Comparison of ENCODE assay signal across 27 cellular contexts in the genomic region with DNA sequence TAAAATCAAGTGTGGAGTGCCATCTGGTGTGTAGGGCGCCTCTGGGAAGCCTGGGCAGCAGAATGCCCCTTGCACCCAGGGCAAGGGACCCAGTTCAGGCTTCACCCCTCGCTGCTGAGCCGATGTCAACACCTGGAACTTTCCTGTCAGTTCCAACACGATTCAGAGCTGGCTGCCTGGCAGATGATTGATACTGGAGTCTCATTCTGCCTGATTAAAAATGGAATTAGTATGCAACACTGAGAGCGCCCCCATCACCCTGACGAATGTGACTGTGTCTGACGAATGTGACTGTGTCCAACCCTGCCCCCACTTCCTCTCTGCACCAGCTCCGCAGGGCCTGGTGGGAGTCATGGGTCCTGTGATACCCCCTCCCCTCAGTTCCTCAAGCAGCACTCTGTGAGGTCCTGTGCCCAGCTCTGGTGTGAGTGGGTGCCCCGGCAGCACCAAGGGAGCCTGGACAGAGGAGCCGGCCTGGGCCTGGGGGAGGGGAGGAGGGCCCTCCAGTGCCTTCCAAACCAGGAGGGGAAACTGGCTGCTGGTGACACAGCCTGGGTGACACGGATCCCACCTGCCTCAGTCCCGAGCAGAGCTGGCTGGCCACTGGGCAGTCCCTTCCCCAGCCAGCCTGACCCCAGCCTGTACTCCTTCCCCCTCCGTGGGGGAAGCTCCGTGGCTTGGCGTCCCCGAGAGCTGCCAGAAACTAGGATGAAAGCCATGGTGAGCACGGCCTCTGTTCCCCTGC. TPM values are rescaled to one million over a fixed set of nuclear protein-coding genes. Genes with fewer than 3 reads are reported as not detected.
DNase-seq lines count a peak whose midpoint lies in the region; ATAC-seq and TF ChIP-seq lines count a peak whose summit lies in the region.
"Had no signal": no experiment of that assay in that cellular context is flagged by ENCODE, and none has a peak within 500 bp of the region (broad histone marks: within the 10 kb centered on the region; RNA-seq: fewer than 3 reads in every experiment).

No MANE protein-coding gene starts in this region.

- no peaks in the 10 kb centered on the region for H3K36me3 Mint-ChIP-seq in activated naive CD4-positive, alpha-beta T cell treated with anti-CD3 and anti-CD28 coated beads for 36 hours (ENCODE audit: low read depth)
- no peaks in the 10 kb centered on the region for H3K36me3 Mint-ChIP-seq in activated CD8-positive, alpha-beta memory T cell treated with anti-CD3 and anti-CD28 coated beads, Interleukin-2, amount 10 ng/mL, durations not matched to agents 7 days and 5 days

- no peaks in the 10 kb centered on the region for H3K4me1 Mint-ChIP-seq in activated naive CD4-positive, alpha-beta T cell treated with anti-CD3 and anti-CD28 coated beads for 36 hours (ENCODE audit: low read depth)
- H3K4me1 Mint-ChIP-seq in activated CD8-positive, alpha-beta memory T cell treated with anti-CD3 and anti-CD28 coated beads, Interleukin-2, amount 10 ng/mL, durations not matched to agents 7 days and 5 days: no peaks in the 10 kb centered on the region
- H3K4me1 Mint-ChIP-seq: activated T-helper 17 cell treated with anti-CD3 and anti-CD28 coated beads, Interleukin-2, amount 50 U/mL, for 72 hours had no signal

- H3K9me3 ChIP-seq in tibial artery: peaks cover 0 to 8% (median 7%) of the 10 kb centered on the region in 3 donors
- H3K9me3 ChIP-seq: MG63, right lobe of liver had no signal

- H3K4me3 ChIP-seq in tibial artery: no peak overlapping the region
- H3K4me3 ChIP-seq: MG63, PC-9, right lobe of liver had no signal

- CTCF ChIA-PET in activated naive CD4-positive, alpha-beta T cell treated with anti-CD3 and anti-CD28 coated beads for 36 hours (lab: Charles Lee): interaction anchor here (0.8 to 1.9 kb wide), 4 partner anchors 14 to 102 kb away, joined by 3 to 6 read pairs (median 4); no protein-coding TSS in a partner anchor
- CTCF ChIA-PET in activated CD8-positive, alpha-beta memory T cell treated with anti-CD3 and anti-CD28 coated beads, Interleukin-2, amount 10 ng/mL, durations not matched to agents 7 days and 5 days (lab: Charles Lee): interaction anchor here (1.0 to 3.7 kb wide), 4 partner anchors 22 to 102 kb away, joined by 3 to 16 read pairs (median 8); no protein-coding TSS in a partner anchor

- no peak overlapping the region for H3K27ac Mint-ChIP-seq in activated naive CD4-positive, alpha-beta T cell treated with anti-CD3 and anti-CD28 coated beads for 36 hours
- H3K27ac Mint-ChIP-seq in activated CD8-positive, alpha-beta memory T cell treated with anti-CD3 and anti-CD28 coated beads, Interleukin-2, amount 10 ng/mL, durations not matched to agents 7 days and 5 days: no peak overlapping the region
- H3K27ac Mint-ChIP-seq: activated CD8-positive, alpha-beta T cell treated with anti-CD3 and anti-CD28 coated beads for 36 hours; activated T-helper 17 cell treated with anti-CD3 and anti-CD28 coated beads, Interleukin-2, amount 50 U/mL, for 72 hours; CD8-positive, alpha-beta T cell; dendritic cell treated with granulocyte-macrophage colony-stimulating factor and Interleukin-4, amounts not matched to agents 40 ng/mL and 50 ng/mL, for 4 days; naive thymus-derived CD4-positive, alpha-beta T cell had no signal

- H3K27ac ChIP-seq in tibial artery: no peak overlapping the region
- H3K27ac ChIP-seq: PC-9, right lobe of liver had no signal

- no peaks in the 10 kb centered on the region for H3K4me1 ChIP-seq in tibial artery
- H3K4me1 ChIP-seq: right lobe of liver had no signal

- no peak for ATAC-seq in activated CD8-positive, alpha-beta memory T cell treated with anti-CD3 and anti-CD28 coated beads, Interleukin-2, amount 10 ng/mL, durations not matched to agents 7 days and 5 days
- no peak for ATAC-seq in left lobe of liver
- no peak for ATAC-seq in HG02885 (IDR thresholded peaks at IDR 0.05; ENCODE audit: poor library complexity, unreplicated experiment)
- no peak for ATAC-seq in HG03565 (IDR thresholded peaks at IDR 0.05; ENCODE audit: unreplicated experiment)
- ATAC-seq: activated CD8-positive, alpha-beta T cell treated with anti-CD3 and anti-CD28 coated beads for 36 hours; activated T-helper 17 cell treated with anti-CD3 and anti-CD28 coated beads, Interleukin-2, amount 50 U/mL, for 72 hours; CD8-positive, alpha-beta T cell; naive thymus-derived CD4-positive, alpha-beta T cell; right lobe of liver had no signal

- no peak overlapping the region for H3K4me3 Mint-ChIP-seq in activated naive CD4-positive, alpha-beta T cell treated with anti-CD3 and anti-CD28 coated beads for 36 hours
- H3K4me3 Mint-ChIP-seq in activated CD8-positive, alpha-beta memory T cell treated with anti-CD3 and anti-CD28 coated beads, Interleukin-2, amount 10 ng/mL, durations not matched to agents 7 days and 5 days: no peak overlapping the region
- H3K4me3 Mint-ChIP-seq: activated CD8-positive, alpha-beta T cell treated with anti-CD3 and anti-CD28 coated beads for 36 hours; activated T-helper 17 cell treated with anti-CD3 and anti-CD28 coated beads, Interleukin-2, amount 50 U/mL, for 72 hours; CD8-positive, alpha-beta T cell; dendritic cell treated with granulocyte-macrophage colony-stimulating factor and Interleukin-4, amounts not matched to agents 40 ng/mL and 50 ng/mL, for 4 days; naive thymus-derived CD4-positive, alpha-beta T cell had no signal

- intact Hi-C loops in activated naive CD4-positive, alpha-beta T cell treated with anti-CD3 and anti-CD28 coated beads for 36 hours (cut with micrococcal nuclease): no loop called here
- intact Hi-C loops in tibial artery (cut with DNase I; ENCODE audit: low total_unique reads): no loop called here

- H3K9me3 Mint-ChIP-seq in activated naive CD4-positive, alpha-beta T cell treated with anti-CD3 and anti-CD28 coated beads for 36 hours: no peaks in the 10 kb centered on the region
- H3K9me3 Mint-ChIP-seq in activated CD8-positive, alpha-beta memory T cell treated with anti-CD3 and anti-CD28 coated beads, Interleukin-2, amount 10 ng/mL, durations not matched to agents 7 days and 5 days (ENCODE audit: low read depth): no peaks in the 10 kb centered on the region
- H3K9me3 Mint-ChIP-seq: activated CD8-positive, alpha-beta T cell treated with anti-CD3 and anti-CD28 coated beads for 36 hours; activated T-helper 17 cell treated with anti-CD3 and anti-CD28 coated beads, Interleukin-2, amount 50 U/mL, for 72 hours; CD8-positive, alpha-beta T cell; dendritic cell treated with granulocyte-macrophage colony-stimulating factor and Interleukin-4, amounts not matched to agents 40 ng/mL and 50 ng/mL, for 4 days; naive thymus-derived CD4-positive, alpha-beta T cell had no signal

- no peaks in the 10 kb centered on the region for H3K27me3 Mint-ChIP-seq in activated naive CD4-positive, alpha-beta T cell treated with anti-CD3 and anti-CD28 coated beads for 36 hours (ENCODE audit: low read depth)
- no peaks in the 10 kb centered on the region for H3K27me3 Mint-ChIP-seq in activated CD8-positive, alpha-beta memory T cell treated with anti-CD3 and anti-CD28 coated beads, Interleukin-2, amount 10 ng/mL, durations not matched to agents 7 days and 5 days
- H3K27me3 Mint-ChIP-seq: activated CD8-positive, alpha-beta T cell treated with anti-CD3 and anti-CD28 coated beads for 36 hours; activated T-helper 17 cell treated with anti-CD3 and anti-CD28 coated beads, Interleukin-2, amount 50 U/mL, for 72 hours; dendritic cell treated with granulocyte-macrophage colony-stimulating factor and Interleukin-4, amounts not matched to agents 40 ng/mL and 50 ng/mL, for 4 days; naive thymus-derived CD4-positive, alpha-beta T cell had no signal

- peak; percentile 1 for DNase-seq in activated naive CD4-positive, alpha-beta T cell treated with anti-CD3 and anti-CD28 coated beads for 36 hours
- no peak for DNase-seq in activated naive CD4-positive, alpha-beta T cell treated with Interleukin-2 at 50 U/mL for 16 hours
- DNase-seq in activated CD8-positive, alpha-beta memory T cell treated with anti-CD3 and anti-CD28 coated beads, Interleukin-2, amount 10 ng/mL, durations not matched to agents 7 days and 5 days: peak; percentile 28
- peak; percentile 28 for DNase-seq in left lobe of liver (ENCODE audit: low spot score)
- DNase-seq in tibial artery: peak; percentile 10 to 37
- no peak for DNase-seq in retina
- DNase-seq: activated CD8-positive, alpha-beta T cell treated with anti-CD3 and anti-CD28 coated beads for 36 hours; amniotic stem cell; DMS153; H7; MG63; NCI-H1436; NCI-H510A treated with DMSO at 0.1 percent for 48 hours; PC-9 had no signal

- H3K36me3 ChIP-seq in tibial artery: peaks cover 0 to 41% (median 31%) of the 10 kb centered on the region in 3 donors
- H3K36me3 ChIP-seq: MG63, right lobe of liver had no signal

- no peak for TF ChIP-seq CTCF in tibial artery (IDR thresholded peaks at IDR 0.05)

- no peaks in the 10 kb centered on the region for H3K27me3 ChIP-seq in tibial artery
- H3K27me3 ChIP-seq: MG63, right lobe of liver had no signal

RNA-seq across cellular contexts. Expression of a gene that starts 41.4 kb away (rescaled TPM):
- not detected for total RNA-seq in activated naive CD4-positive, alpha-beta T cell treated with anti-CD3 and anti-CD28 coated beads for 36 hours
- total RNA-seq in activated CD8-positive, alpha-beta memory T cell treated with anti-CD3 and anti-CD28 coated beads, Interleukin-2, amount 10 ng/mL, durations not matched to agents 7 days and 5 days: not detected
- 0.20 TPM for total RNA-seq in left lobe of liver
- total RNA-seq: activated CD8-positive, alpha-beta T cell treated with anti-CD3 and anti-CD28 coated beads for 36 hours; bronchial epithelial cell; CD8-positive, alpha-beta T cell; fibroblast of lung; osteoblast; right lobe of liver; SK-MEL-5; T-helper 1 cell treated with Interleukin-12 subunit alpha and Interleukin-12 subunit beta and Interleukin-4 antibody, amounts not matched to agents 30 ng/mL and 1 ng/mL, for 36 hours; temporal lobe had no signal

Comparison
In these comparisons a context has a peak if more than half of its experiments do, and no peak if none do; other contexts are left out.
1. DNase-seq: peak in activated naive CD4-positive, alpha-beta T cell treated with anti-CD3 and anti-CD28 coated beads for 36 hours (single experiment), activated CD8-positive, alpha-beta memory T cell treated with anti-CD3 and anti-CD28 coated beads, Interleukin-2, amount 10 ng/mL, durations not matched to agents 7 days and 5 days (single experiment), left lobe of liver (single experiment) and tibial artery (2 of 2); none in activated naive CD4-positive, alpha-beta T cell treated with Interleukin-2 at 50 U/mL for 16 hours (single experiment) and retina (single experiment).